In the genomic region with DNA sequence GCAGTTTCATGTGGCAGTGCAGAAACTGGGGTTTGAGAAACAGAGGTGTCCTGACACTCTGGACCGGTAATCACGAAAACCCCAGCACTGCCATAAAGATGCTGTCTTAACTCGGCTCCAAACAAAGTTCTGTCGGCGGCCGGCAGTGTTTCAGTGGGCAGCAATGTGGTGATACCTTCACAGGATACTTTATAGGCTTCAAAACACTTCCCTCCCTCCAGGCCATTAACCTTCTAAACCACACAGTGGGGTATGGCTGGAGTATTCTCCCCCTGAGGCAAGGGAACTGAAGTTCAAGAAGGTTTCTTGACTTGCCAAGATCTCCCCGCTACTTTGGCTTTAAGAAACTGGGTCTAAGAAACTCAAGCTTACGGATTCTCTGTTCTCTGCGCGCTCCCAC, we compare ENCODE assay signal across 10 cellular contexts. TPM values are rescaled to one million over a fixed set of nuclear protein-coding genes. Genes with fewer than 3 reads are reported as not detected.
DNase-seq lines count a peak whose midpoint lies in the region; ATAC-seq, FAIRE-seq and TF ChIP-seq lines count a peak whose summit lies in the region.
"Had no signal": no experiment of that assay in that cellular context is flagged by ENCODE, and none has a peak within 500 bp of the region (broad histone marks: within the 10 kb centered on the region; RNA-seq: fewer than 3 reads in every experiment).

No MANE protein-coding gene starts in this region.

- TF ChIP-seq CTCF in H1 (IDR thresholded peaks at IDR 0.05; ENCODE audit: control extremely low read depth in 1 of 3, insufficient read depth in 1 of 3, low read depth in 1 of 3, low read length in 3 of 3): no peak

- H4K20me1 ChIP-seq in H1 (replicated peaks in 1 of 2; ENCODE audit: control insufficient read depth in 1 of 2, insufficient read depth in 2 of 2, low read length in 2 of 2): peaks cover 0 to 1% of the 10 kb centered on the region in 2 experiments

- H4K91ac ChIP-seq in H1 (replicated peaks; ENCODE audit: insufficient read length, low read length) (no peak overlapping the region), trophoblast cell (ENCODE audit: low read depth, low read length) (no peak overlapping the region)

- no peak for TF ChIP-seq RAD21 in H1 (IDR thresholded peaks at IDR 0.05 in 1 of 2, conservative IDR thresholded peaks at IDR 0.05 in 1 of 2; ENCODE audit: low read depth in 2 of 2, low read length in 2 of 2)

- no peak overlapping the region for H3K56ac ChIP-seq in H1 (replicated peaks; ENCODE audit: insufficient read length, low read depth, low read length)

- H3K4me3 ChIP-seq in H1 (ENCODE audit: extremely low read depth in 1 of 4, insufficient read depth in 2 of 4, low read depth in 3 of 4, low read length in 4 of 4): peak overlapping the region in 3 of 4 experiments; percentile 75 to 82 (median 80); a peak in 5 of 8 replicates
- no peak overlapping the region for H3K4me3 ChIP-seq in trophoblast cell (ENCODE audit: low read depth, low read length)

- no peak for TF ChIP-seq EP300 in H1 (IDR thresholded peaks at IDR 0.05; ENCODE audit: borderline replicate concordance in 1 of 2, low read depth in 2 of 2, low read length in 2 of 2)

- H2AK5ac ChIP-seq in H1 (ENCODE audit: low read depth, low read length): no peak overlapping the region
- H2AK5ac ChIP-seq in trophoblast cell (ENCODE audit: low read length): no peak overlapping the region

- H3K36me3 ChIP-seq in KOPT-K1 (ENCODE audit: insufficient read depth, low read length) (no peaks in the 10 kb centered on the region), H1 (ENCODE audit: control insufficient read depth in 2 of 4, insufficient read depth in 4 of 4, low read length in 3 of 4) (no peaks in the 10 kb centered on the region), trophoblast cell (ENCODE audit: control insufficient read depth in 1 of 2, insufficient read depth in 2 of 2, low read length in 2 of 2) (no peaks in the 10 kb centered on the region)

- no peak overlapping the region for H3K23ac ChIP-seq in H1 (ENCODE audit: insufficient read length)
- no peak overlapping the region for H3K23ac ChIP-seq in trophoblast cell (ENCODE audit: low read length)

- H3K14ac ChIP-seq in H1 (ENCODE audit: insufficient read length): no peak overlapping the region
- no peak overlapping the region for H3K14ac ChIP-seq in trophoblast cell (ENCODE audit: low read length)

- H2BK5ac ChIP-seq in H1 (ENCODE audit: low read depth, low read length) (no peak overlapping the region), trophoblast cell (ENCODE audit: low read depth, low read length, poor library complexity) (no peak overlapping the region)

- POLR2A ChIA-PET in H1 (lab: Charles Lee; ENCODE audit: partially characterized antibody): no interaction called here

- H3K27me3 ChIP-seq in H1 (replicated peaks in 1 of 4; ENCODE audit: control insufficient read depth in 3 of 4, extremely low read depth in 1 of 4, insufficient read depth in 3 of 4, low read length in 3 of 4) (peaks cover 5 to 29% (median 24%) of the 10 kb centered on the region in 4 experiments), trophoblast cell (ENCODE audit: insufficient read depth, low read length) (no peaks in the 10 kb centered on the region)

- H2BK120ac ChIP-seq in H1 (replicated peaks; ENCODE audit: low read depth, low read length) (no peak overlapping the region), trophoblast cell (ENCODE audit: insufficient read depth, low read length, poor library complexity) (no peak overlapping the region)

- FAIRE-seq in H1 (lab: Jason Lieb, UNC): no peak

- no peak overlapping the region for H2AFZ ChIP-seq in H1 (ENCODE audit: low read length)
- H2AFZ ChIP-seq in trophoblast cell (ENCODE audit: insufficient read depth, low read length, poor library complexity): no peak overlapping the region

- H3K79me1 ChIP-seq in H1 (ENCODE audit: low read depth, low read length): no peaks in the 10 kb centered on the region
- peaks cover 12% of the 10 kb centered on the region for H3K79me1 ChIP-seq in trophoblast cell (ENCODE audit: low read length)

- H4K8ac ChIP-seq in H1 (ENCODE audit: extremely low read depth, insufficient read depth, low read length) (no peak overlapping the region), trophoblast cell (ENCODE audit: low read depth, low read length) (no peak overlapping the region)

- H2BK12ac ChIP-seq in H1 (ENCODE audit: low read depth, low read length) (no peak overlapping the region), trophoblast cell (ENCODE audit: low read length) (no peak overlapping the region)

- H3K27ac ChIP-seq in KOPT-K1 (ENCODE audit: low read depth, low read length, poor library complexity, severe bottlenecking) (peak overlapping the region; percentile 72), H1 (ENCODE audit: low read depth, low read length) (no peak overlapping the region), trophoblast cell (ENCODE audit: low read depth, low read length) (no peak overlapping the region)

- ATAC-seq in HG02623 (IDR thresholded peaks at IDR 0.05; ENCODE audit: unreplicated experiment): no peak
- ATAC-seq: activated naive CD4-positive, alpha-beta T cell treated with anti-CD3 and anti-CD28 coated beads, Interleukin-2, amount 50 U/mL, for 72 hours had no signal

- peaks cover 11% of the 10 kb centered on the region for H3K23me2 ChIP-seq in H1 (ENCODE audit: low read depth, low read length)

- no peaks in the 10 kb centered on the region for H3K9me3 ChIP-seq in KOPT-K1 (ENCODE audit: insufficient read depth, low read length, poor library complexity, severe bottlenecking)
- H3K9me3 ChIP-seq in H1 (ENCODE audit: insufficient read depth in 2 of 2, low read depth in 1 of 2, low read length in 1 of 2): no peaks in the 10 kb centered on the region
- H3K9me3 ChIP-seq in trophoblast cell (ENCODE audit: insufficient read depth, low read depth, low read length): no peaks in the 10 kb centered on the region

- H3K9ac ChIP-seq in H1 (replicated peaks in 1 of 4; ENCODE audit: extremely low read depth in 1 of 4, low read depth in 3 of 4, low read length in 3 of 4): no peak overlapping the region
- no peak overlapping the region for H3K9ac ChIP-seq in trophoblast cell (ENCODE audit: low read length)

- no peak overlapping the region for H3K18ac ChIP-seq in H1 (ENCODE audit: extremely low read depth, low read length)
- H3K18ac ChIP-seq in trophoblast cell (ENCODE audit: low read length): no peak overlapping the region

- H4K12ac ChIP-seq in trophoblast cell (ENCODE audit: low read depth, low read length): no peak overlapping the region

- no peak overlapping the region for H2BK20ac ChIP-seq in H1 (ENCODE audit: low read length)

- no peak overlapping the region for H2BK15ac ChIP-seq in H1 (ENCODE audit: low read length)

- peak overlapping the region; percentile 58 to 98 for H3K4me2 ChIP-seq in H1 (ENCODE audit: insufficient read depth in 1 of 2, low read depth in 2 of 2, low read length in 2 of 2)
- H3K4me2 ChIP-seq in trophoblast cell (ENCODE audit: low read length): peak overlapping the region; percentile 89

- H3K79me2 ChIP-seq in H1 (ENCODE audit: control insufficient read depth in 1 of 2, insufficient read depth in 2 of 2, low read length in 2 of 2) (no peaks in the 10 kb centered on the region), trophoblast cell (ENCODE audit: control insufficient read depth, insufficient read depth, low read length, poor library complexity) (no peaks in the 10 kb centered on the region)

- DNase-seq in H1 (ENCODE audit: low read depth in 1 of 2, low spot score in 2 of 2) (no peak), trophoblast cell (no peak), GM19238 (ENCODE audit: insufficient read length, low spot score) (no peak), kidney tubule cell (ENCODE audit: low spot score) (no peak)
- DNase-seq in stimulated activated CD4-positive, alpha-beta T cell treated with anti-CD3 and anti-CD28 coated beads, Interleukin-4, amount 100 ng/mL, for 1 hour: no peak
- DNase-seq: DMS79 had no signal

- H3K4me1 ChIP-seq in H1 (replicated peaks in 1 of 4; ENCODE audit: control insufficient read depth in 3 of 4, insufficient read depth in 4 of 4, low read length in 3 of 4): peaks cover 2 to 18% (median 8%) of the 10 kb centered on the region in 4 experiments; a peak in 5 of 7 replicates
- H3K4me1 ChIP-seq in trophoblast cell (ENCODE audit: control insufficient read depth in 1 of 2, insufficient read depth in 2 of 2, low read length in 2 of 2): peaks cover 22 to 23% of the 10 kb centered on the region in 2 experiments

- 40% methylated on average over 10 of the region's 10 CpGs; no CpG with 5 or more reads in 1 of the 2 experiments for WGBS in H1 (ENCODE audit: extremely low coverage in 1 of 2, insufficient coverage in 1 of 2, insufficient read length in 1 of 2, insufficient replicate concordance in 2 of 2, low coverage in 1 of 2, low lambda C conversion rate in 2 of 2, missing lambda C conversion rate in 1 of 2), 2 experiments
- WGBS in trophoblast cell (ENCODE audit: extremely low coverage, insufficient coverage, insufficient read length): no CpG with 5 or more reads among the region's 10 CpGs

- TF ChIP-seq POLR2A in GM10847 (IDR thresholded peaks at IDR 0.05; ENCODE audit: extremely low read depth, insufficient read length) (peak; percentile 16), H1 (IDR thresholded peaks at IDR 0.05; ENCODE audit: control extremely low read depth in 1 of 2, low read depth in 2 of 2, low read length in 2 of 2) (no peak)

- no peak overlapping the region for H4K5ac ChIP-seq in H1 (ENCODE audit: insufficient read length, low read depth, low read length)

- CTCF ChIA-PET in H1 (lab: Charles Lee; ENCODE audit: partially characterized antibody): interaction anchor here (1.0 kb wide), 1 partner anchor 31 kb away, joined by 3 read pairs; no protein-coding TSS in a partner anchor

- H3K4ac ChIP-seq in H1 (replicated peaks; ENCODE audit: insufficient read length, low read depth, low read length) (no peak overlapping the region), trophoblast cell (ENCODE audit: low read depth, low read length) (no peak overlapping the region)

TF ChIP-seq in H1, 55 proteins besides CTCF, POLR2A, EP300 and RAD21:
- no peak for TF ChIP-seq NRF1 (IDR thresholded peaks at IDR 0.05; ENCODE audit: low read depth, low read length)

RNA-seq across cellular contexts. Expression of gene RUBCNL, which starts 1.1 kb away (rescaled TPM):
- total RNA-seq in H1 (2021; fragmentation: NEBNext Ultra II Directional; extraction: Animal tissue kit (Norgen Biotek cat#: 25700)): 4.9 and 7.2 TPM in 2 replicates
- polyA plus RNA-seq in H1 (2011; rRNA removed): 2.6 and 4.2 TPM in 2 replicates
- polyA plus RNA-seq in H1 (2011; cell fraction: cytosol; rRNA removed): 3.3 TPM
- 7.0 TPM for polyA plus RNA-seq in H1 (2011; cell fraction: nucleus; rRNA removed)
- 2.5 to 4.4 TPM (median 3.6 TPM) in 4 replicates for polyA plus RNA-seq in H1 (2012, experiment 1 of 2)
- polyA plus RNA-seq in H1 (2012, experiment 2 of 2): 0.68 TPM
- polyA plus RNA-seq in H1 (2013, experiment 1 of 2): 2.4 TPM
- 1.9 TPM for polyA plus RNA-seq in H1 (2013, experiment 2 of 2)
- 9.0 and 17.5 TPM in 2 replicates for polyA minus RNA-seq in H1 (2011; rRNA and poly(A)+ RNA removed)
- 4.1 TPM for polyA minus RNA-seq in H1 (2011; cell fraction: cytosol; rRNA and poly(A)+ RNA removed)
- 5.4 TPM for polyA minus RNA-seq in H1 (2011; cell fraction: nucleus; rRNA and poly(A)+ RNA removed)
- polyA plus RNA-seq in trophoblast cell (2013): 0.99 and 1.0 TPM in 2 replicates
